16 cellular contexts compared by ENCODE assay signal in the genomic region with DNA sequence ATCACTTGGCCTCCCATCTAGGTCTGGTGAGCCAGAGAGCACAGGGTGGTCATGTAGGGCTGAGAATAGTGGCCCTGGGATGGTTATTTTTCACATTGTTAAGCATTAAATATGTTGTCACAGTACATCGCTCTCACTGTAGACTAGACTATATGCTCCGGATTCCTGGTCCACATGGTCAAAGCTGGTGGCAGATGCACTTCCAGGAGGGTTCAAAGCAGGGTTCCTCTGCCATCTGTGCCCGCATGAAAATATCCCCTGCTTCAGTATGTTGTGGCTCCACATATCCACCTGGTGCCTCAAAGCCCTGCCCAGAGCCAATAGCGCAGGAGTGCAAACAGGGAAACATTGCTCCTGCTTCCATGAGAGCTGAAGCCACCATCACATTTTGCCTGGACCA.
DNase-seq lines count a peak whose midpoint lies in the region; ATAC-seq, FAIRE-seq and TF ChIP-seq lines count a peak whose summit lies in the region.
"Had no signal": no experiment of that assay in that cellular context is flagged by ENCODE, and none has a peak within 500 bp of the region (broad histone marks: within the 10 kb centered on the region; RNA-seq: fewer than 3 reads in every experiment).

No MANE protein-coding gene starts in this region.

- no peak overlapping the region for H3K4me3 ChIP-seq in bronchial epithelial cell (ENCODE audit: low read depth, low read length)
- no peak overlapping the region for H3K4me3 ChIP-seq in right lobe of liver
- H3K4me3 ChIP-seq: GM12878, HAP-1 had no signal

- 68% methylated on average over 4 of the region's 4 CpGs for WGBS in right lobe of liver (ENCODE audit: insufficient coverage, low coverage, low lambda C conversion rate, missing lambda C conversion rate)

- peak; percentile 18 for FAIRE-seq in bronchial epithelial cell (lab: Jason Lieb, UNC)
- FAIRE-seq: GM12878, H54 had no signal

- in situ Hi-C loops in G401 (cut with HindIII; ENCODE audit: low sequenced_read_pairs): no loop called here

- TF ChIP-seq CTCF in bronchial epithelial cell (IDR thresholded peaks at IDR 0.05; ENCODE audit: insufficient read depth, low read length, severe bottlenecking): no peak
- TF ChIP-seq CTCF in right lobe of liver (IDR thresholded peaks at IDR 0.05): no peak

- H3K27me3 ChIP-seq in bronchial epithelial cell (ENCODE audit: control insufficient read depth, insufficient read depth, low read length) (no peaks in the 10 kb centered on the region), right lobe of liver (no peaks in the 10 kb centered on the region)

- no peaks in the 10 kb centered on the region for H3K4me1 ChIP-seq in right lobe of liver
- H3K4me1 ChIP-seq: Caco-2 had no signal

- H3K9me3 ChIP-seq in right lobe of liver: no peaks in the 10 kb centered on the region
- H3K9me3 ChIP-seq: Caco-2 had no signal

- no peaks in the 10 kb centered on the region for H3K36me3 ChIP-seq in bronchial epithelial cell (ENCODE audit: control insufficient read depth, insufficient read depth, low read length)
- H3K36me3 ChIP-seq in right lobe of liver: no peaks in the 10 kb centered on the region
- H3K36me3 ChIP-seq: HAP-1 had no signal

- no peak for ATAC-seq in right lobe of liver
- ATAC-seq in GM21515 (IDR thresholded peaks at IDR 0.05; ENCODE audit: unreplicated experiment): no peak
- ATAC-seq: CD8-positive, alpha-beta T cell; GM12878 had no signal

- TF ChIP-seq POLR2A in right lobe of liver (IDR thresholded peaks at IDR 0.05): no peak

- no peak overlapping the region for H3K27ac ChIP-seq in right lobe of liver

- peak; percentile 97 for DNase-seq in G401 (ENCODE audit: low spot score)
- no peak for DNase-seq in bronchial epithelial cell (ENCODE audit: low read depth)
- DNase-seq in cerebellum (ENCODE audit: low spot score): peak; percentile 87
- DNase-seq in ecto neural progenitor cell (ENCODE audit: low spot score): no peak
- no peak for DNase-seq in right lobe of liver
- DNase-seq: Caco-2; CD8-positive, alpha-beta T cell; DMS53; DND-41; GDM1; GOT3; HFFc6 had no signal

- intact Hi-C loops in right lobe of liver (cut with DNase I): no loop called here

Comparison
In these comparisons a context has a peak if more than half of its experiments do, and no peak if none do; other contexts are left out.
1. DNase-seq: peak in G401 (single experiment) and cerebellum (single experiment); none in bronchial epithelial cell (single experiment), ecto neural progenitor cell (single experiment) and right lobe of liver (0 of 3).